Comparison of ENCODE assay signal across 10 cellular contexts in genomic region chr14:44339256-44339655, GRCh38.
"Had no signal": no experiment of that assay in that cellular context is flagged by ENCODE, and none has a peak within 500 bp of the region (broad histone marks: within the 10 kb centered on the region; RNA-seq: fewer than 3 reads in every experiment).

No MANE protein-coding gene starts in this region.

- ATAC-seq: psoas muscle, sciatic nerve had no signal

- H3K27me3 ChIP-seq: stomach had no signal

- H3K4me3 ChIP-seq: psoas muscle, stomach had no signal

- H3K36me3 ChIP-seq: stomach had no signal

- H3K9me3 ChIP-seq: psoas muscle had no signal

- DNase-seq: activated CD4-positive, alpha-beta T cell treated with anti-CD3 and anti-CD28 coated beads, Interleukin-2, amount 50 U/mL, for 1 hour; activated CD8-positive, alpha-beta memory T cell treated with anti-CD3 and anti-CD28 coated beads for 24 hours; activated naive CD8-positive, alpha-beta T cell treated with anti-CD3 and anti-CD28 coated beads for 36 hours; amygdala; erythroblast; midbrain; psoas muscle; stimulated activated CD4-positive, alpha-beta T cell treated with anti-CD3 and anti-CD28 coated beads, Interleukin-2, amount 100 ng/mL, for 24 hours; stomach had no signal

- H3K4me1 ChIP-seq: psoas muscle, stomach had no signal
